Comparison of ENCODE assay signal across 17 cellular contexts in genomic region chr17:42321555-42321954, GRCh38. TPM values are rescaled to one million over a fixed set of nuclear protein-coding genes. Genes with fewer than 3 reads are reported as not detected.
DNase-seq lines count a peak whose midpoint lies in the region; ATAC-seq and TF ChIP-seq lines count a peak whose summit lies in the region.
"Had no signal": no experiment of that assay in that cellular context is flagged by ENCODE, and none has a peak within 500 bp of the region (broad histone marks: within the 10 kb centered on the region; RNA-seq: fewer than 3 reads in every experiment).

No MANE protein-coding gene starts in this region.

- H3K9me3 Mint-ChIP-seq in activated naive CD4-positive, alpha-beta T cell treated with anti-CD3 and anti-CD28 coated beads for 36 hours = no peaks in the 10 kb centered on the region
- no peaks in the 10 kb centered on the region for H3K9me3 Mint-ChIP-seq in activated naive CD8-positive, alpha-beta T cell treated with anti-CD3 and anti-CD28 coated beads, Interleukin-2, amount 50 U/mL, for 24 hours

- no peak for ATAC-seq in activated naive CD8-positive, alpha-beta T cell treated with anti-CD3 and anti-CD28 coated beads, Interleukin-2, amount 50 U/mL, for 24 hours
- ATAC-seq in sciatic nerve = no peak
- ATAC-seq: pancreas had no signal

- H3K9me3 ChIP-seq in spleen = no peaks in the 10 kb centered on the region
- H3K9me3 ChIP-seq: breast epithelium, pancreas had no signal

- TF ChIP-seq POLR2A in spleen (IDR thresholded peaks at IDR 0.05) = no peak

- H3K27ac Mint-ChIP-seq in activated naive CD4-positive, alpha-beta T cell treated with anti-CD3 and anti-CD28 coated beads for 36 hours = peak overlapping the region; percentile 81
- peak overlapping the region; percentile 27 for H3K27ac Mint-ChIP-seq in activated naive CD8-positive, alpha-beta T cell treated with anti-CD3 and anti-CD28 coated beads, Interleukin-2, amount 50 U/mL, for 24 hours

- H3K27me3 ChIP-seq in spleen (replicated peaks in 1 of 7) = no peaks in the 10 kb centered on the region
- H3K27me3 ChIP-seq: breast epithelium, pancreas had no signal

- peaks cover 80% of the 10 kb centered on the region for H3K36me3 Mint-ChIP-seq in activated naive CD4-positive, alpha-beta T cell treated with anti-CD3 and anti-CD28 coated beads for 36 hours (ENCODE audit: low read depth)
- H3K36me3 Mint-ChIP-seq in activated naive CD8-positive, alpha-beta T cell treated with anti-CD3 and anti-CD28 coated beads, Interleukin-2, amount 50 U/mL, for 24 hours (ENCODE audit: low read depth) = peaks cover 71% of the 10 kb centered on the region

- WGBS in spleen, 5 donors = 75 to 81% (median 80%) methylated on average over 4 of the region's 4 CpGs

- TF ChIP-seq CTCF in spleen (IDR thresholded peaks at IDR 0.05 in 8 of 11, conservative IDR thresholded peaks at IDR 0.05 in 3 of 11) = no peak
- no peak for TF ChIP-seq CTCF in foreskin fibroblast (IDR thresholded peaks at IDR 0.05; ENCODE audit: low read depth, low read length)

- no peaks in the 10 kb centered on the region for H3K27me3 Mint-ChIP-seq in activated naive CD4-positive, alpha-beta T cell treated with anti-CD3 and anti-CD28 coated beads for 36 hours (ENCODE audit: low read depth)
- H3K27me3 Mint-ChIP-seq in activated naive CD8-positive, alpha-beta T cell treated with anti-CD3 and anti-CD28 coated beads, Interleukin-2, amount 50 U/mL, for 24 hours = no peaks in the 10 kb centered on the region

- H3K4me3 ChIP-seq in spleen (no peak overlapping the region), foreskin fibroblast (ENCODE audit: low read depth in 1 of 2, low read length in 2 of 2) (no peak overlapping the region)
- H3K4me3 ChIP-seq: breast epithelium, pancreas had no signal

- H3K4me3 Mint-ChIP-seq in activated naive CD4-positive, alpha-beta T cell treated with anti-CD3 and anti-CD28 coated beads for 36 hours = no peak overlapping the region
- H3K4me3 Mint-ChIP-seq in activated naive CD8-positive, alpha-beta T cell treated with anti-CD3 and anti-CD28 coated beads, Interleukin-2, amount 50 U/mL, for 24 hours = no peak overlapping the region

- peaks cover 13 to 100% (median 76%) of the 10 kb centered on the region in 6 donors for H3K36me3 ChIP-seq in spleen
- H3K36me3 ChIP-seq: breast epithelium had no signal

- intact Hi-C loops in activated naive CD4-positive, alpha-beta T cell treated with anti-CD3 and anti-CD28 coated beads for 36 hours (cut with micrococcal nuclease) = no loop called here
- intact Hi-C loops in spleen (cut with DNase I; ENCODE audit: low total_unique reads) = loop anchor here (5.0 kb wide), 2 partner anchors 86 to 196 kb away; no protein-coding TSS in a partner anchor
- intact Hi-C loops in sciatic nerve (cut with DNase I) = loop anchor here (5.0 kb wide), 2 partner anchors 86 to 206 kb away; no protein-coding TSS in a partner anchor

- CTCF ChIA-PET in activated naive CD4-positive, alpha-beta T cell treated with anti-CD3 and anti-CD28 coated beads for 36 hours (lab: Charles Lee) = interaction anchor here (0.7 to 22.2 kb wide), 15 partner anchors 9 to 208 kb away, joined by 3 to 442 read pairs (median 4); partner anchors contain the start of gene STAT3

- DNase-seq in activated naive CD4-positive, alpha-beta T cell treated with anti-CD3 and anti-CD28 coated beads for 36 hours = no peak
- no peak for DNase-seq in activated naive CD4-positive, alpha-beta T cell treated with Interleukin-2 at 50 U/mL for 16 hours
- peak; percentile 6 to 82 for DNase-seq in NCI-H446 (lab: John Stamatoyannopoulos, UW)
- DNase-seq in activated naive CD8-positive, alpha-beta T cell treated with anti-CD3 and anti-CD28 coated beads, Interleukin-2, amount 50 U/mL, for 24 hours = no peak
- DNase-seq in spleen = no peak
- no peak for DNase-seq in foreskin fibroblast
- no peak for DNase-seq in stimulated activated CD4-positive, alpha-beta T cell treated with anti-CD3 and anti-CD28 coated beads, Interleukin-2, amount 100 ng/mL, for 24 hours
- DNase-seq in sciatic nerve (ENCODE audit: low spot score) = no peak
- DNase-seq: ACHN; activated CD8-positive, alpha-beta memory T cell treated with anti-CD3 and anti-CD28 coated beads for 24 hours; activated gamma-delta T cell; GDM1; NCI-H1105; pancreas; SHP77 treated with DMSO at 0.1 percent for 48 hours; stimulated activated naive CD4-positive, alpha-beta T cell had no signal

- H3K4me1 ChIP-seq in spleen = peaks cover 28 to 74% (median 43%) of the 10 kb centered on the region in 6 donors

- H3K4me1 Mint-ChIP-seq in activated naive CD4-positive, alpha-beta T cell treated with anti-CD3 and anti-CD28 coated beads for 36 hours (ENCODE audit: low read depth) = peaks cover 66% of the 10 kb centered on the region
- peaks cover 60% of the 10 kb centered on the region for H3K4me1 Mint-ChIP-seq in activated naive CD8-positive, alpha-beta T cell treated with anti-CD3 and anti-CD28 coated beads, Interleukin-2, amount 50 U/mL, for 24 hours

- H3K27ac ChIP-seq in spleen = peak overlapping the region in 5 of 8 donors; percentile 2 to 80 (median 69)
- H3K27ac ChIP-seq: pancreas had no signal

RNA-seq across cellular contexts. Expression of gene STAT5A, which starts 33.3 kb away (rescaled TPM):
- 100 to 1,000 TPM; 165 to 174 TPM for total RNA-seq in activated naive CD4-positive, alpha-beta T cell treated with anti-CD3 and anti-CD28 coated beads for 36 hours
- 100 to 1,000 TPM in 1 of 7 donors, 10 to 100 TPM in 6; 63.7 to 131 (median 76.5) TPM for total RNA-seq in spleen
- 10 to 100 TPM; 22.7 to 42.3 (median 28.4) TPM for polyA plus RNA-seq in spleen
- total RNA-seq in sciatic nerve = 55.6 TPM

RNA-seq across cellular contexts. Expression of gene STAT5B, which starts 45.4 kb away (rescaled TPM):
- 100 to 1,000 TPM; 185 to 192 TPM for total RNA-seq in activated naive CD4-positive, alpha-beta T cell treated with anti-CD3 and anti-CD28 coated beads for 36 hours
- 100 to 1,000 TPM in 5 of 7 donors, 10 to 100 TPM in 2; 90.2 to 171 (median 103) TPM for total RNA-seq in spleen
- polyA plus RNA-seq in spleen = 10 to 100 TPM; 26.4 to 34.7 (median 26.4) TPM
- total RNA-seq in sciatic nerve = 90.8 TPM

Comparison
In these comparisons a context has a peak if more than half of its experiments do, and no peak if none do; other contexts are left out.
1. DNase-seq: peak in NCI-H446 (2 of 2); none in activated naive CD4-positive, alpha-beta T cell treated with anti-CD3 and anti-CD28 coated beads for 36 hours (single experiment), activated naive CD4-positive, alpha-beta T cell treated with Interleukin-2 at 50 U/mL for 16 hours (single experiment), activated naive CD8-positive, alpha-beta T cell treated with anti-CD3 and anti-CD28 coated beads, Interleukin-2, amount 50 U/mL, for 24 hours (single experiment), spleen (single experiment), foreskin fibroblast (0 of 2), stimulated activated CD4-positive, alpha-beta T cell treated with anti-CD3 and anti-CD28 coated beads, Interleukin-2, amount 100 ng/mL, for 24 hours (0 of 2) and sciatic nerve (single experiment).